In genomic region chr5:135024956-135025729, GRCh38 we compare ENCODE assay signal across 1 cellular context.
A peak's percentile ranks its signal among the peaks of the same experiment; 100 is the strongest.
TF ChIP-seq lines count a peak whose summit lies in the region.

No MANE protein-coding gene starts in this region.

TF ChIP-seq in K562, 482 proteins besides CTCF, POLR2A, EP300 and RAD21 (continued from another document):
- no peak for TF ChIP-seq ZNF639 (CRISPR knock-in tag; conservative IDR thresholded peaks at IDR 0.05 in 1 of 2, IDR thresholded peaks at IDR 0.05 in 1 of 2)
- TF ChIP-seq ATF7 (IDR thresholded peaks at IDR 0.05), result peak; percentile 39; the same call in 1 of the 2 replicates
- no peak for TF ChIP-seq RBBP5 (IDR thresholded peaks at IDR 0.05; ENCODE audit: borderline replicate concordance, insufficient read depth, low read length, poor library complexity, severe bottlenecking)
- no peak for TF ChIP-seq NCOA2 (IDR thresholded peaks at IDR 0.05; ENCODE audit: partially characterized antibody in 2 of 2)
- no peak for TF ChIP-seq GABPA (tag; conservative IDR thresholded peaks at IDR 0.05; ENCODE audit: low read depth)
- TF ChIP-seq CBX3 (IDR thresholded peaks at IDR 0.05; ENCODE audit: borderline replicate concordance in 1 of 2, low read length in 2 of 2), result no peak
- no peak for TF ChIP-seq MAFG (tag; conservative IDR thresholded peaks at IDR 0.05)
- TF ChIP-seq PKNOX1 (IDR thresholded peaks at IDR 0.05), result peak; percentile 98
- peak; percentile 47; the same call in 1 of the 2 replicates for TF ChIP-seq CREM (IDR thresholded peaks at IDR 0.05; ENCODE audit: low read depth)
- 0 out of 2 replicates have a peak, but pooled peaks have one; percentile 31 for TF ChIP-seq POLR2G (IDR thresholded peaks at IDR 0.05; ENCODE audit: low read depth, low read length)
- TF ChIP-seq ASH1L (IDR thresholded peaks at IDR 0.05; ENCODE audit: borderline replicate concordance, low read depth, partially characterized antibody), result no peak
- no peak for TF ChIP-seq ZNF57 (CRISPR knock-in tag; IDR thresholded peaks at IDR 0.05)
- TF ChIP-seq ZSCAN29 (IDR thresholded peaks at IDR 0.05), result no peak
- TF ChIP-seq MAFK (IDR thresholded peaks at IDR 0.05; ENCODE audit: low read length), result no peak
- TF ChIP-seq ZNF592 (IDR thresholded peaks at IDR 0.05), result no peak
- TF ChIP-seq BRD9 (IDR thresholded peaks at IDR 0.05; ENCODE audit: low read depth, partially characterized antibody), result no peak
- TF ChIP-seq FOXA1 (IDR thresholded peaks at IDR 0.05; ENCODE audit: borderline replicate concordance), result no peak
- TF ChIP-seq RBM17 (IDR thresholded peaks at IDR 0.05; ENCODE audit: borderline replicate concordance, low read depth, low read length), result no peak
- no peak for TF ChIP-seq CREBBP (IDR thresholded peaks at IDR 0.05; ENCODE audit: low read depth, low read length)
- TF ChIP-seq ZFX (CRISPR knock-in tag; IDR thresholded peaks at IDR 0.05), result 0 out of 2 replicates have a peak, but pooled peaks have one; percentile 17
- no peak for TF ChIP-seq SREBF2 (CRISPR knock-in tag; IDR thresholded peaks at IDR 0.05)
- TF ChIP-seq SRSF9 (IDR thresholded peaks at IDR 0.05; ENCODE audit: borderline replicate concordance, low read depth, low read length), result no peak
- TF ChIP-seq POLR3G (IDR thresholded peaks at IDR 0.05; ENCODE audit: extremely low read depth, insufficient read length, insufficient replicate concordance), result no peak
- TF ChIP-seq HDAC2 (IDR thresholded peaks at IDR 0.05), result no peak
- TF ChIP-seq POLR3A (IDR thresholded peaks at IDR 0.05; ENCODE audit: borderline replicate concordance, extremely low read depth, insufficient read depth, insufficient read length), result no peak
- no peak for TF ChIP-seq KAT7 (CRISPR knock-in tag; IDR thresholded peaks at IDR 0.05; ENCODE audit: borderline replicate concordance)
- TF ChIP-seq E2F4 (CRISPR knock-in tag; IDR thresholded peaks at IDR 0.05; ENCODE audit: low read depth), result no peak
- TF ChIP-seq NFE2 (IDR thresholded peaks at IDR 0.05; ENCODE audit: low read depth), result 0 out of 2 replicates have a peak, but pooled peaks have one; percentile 30
- TF ChIP-seq SP1 (CRISPR knock-in tag; IDR thresholded peaks at IDR 0.05), result no peak
- no peak for TF ChIP-seq BRD4 (IDR thresholded peaks at IDR 0.05)
- no peak for TF ChIP-seq GABPB1 (CRISPR knock-in tag; IDR thresholded peaks at IDR 0.05)
- TF ChIP-seq JUN (IDR thresholded peaks at IDR 0.05; ENCODE audit: borderline replicate concordance, low read depth, low read length), result 0 out of 2 replicates have a peak, but pooled peaks have one; percentile 33
- TF ChIP-seq JUN (CRISPR knock-in tag; IDR thresholded peaks at IDR 0.05; ENCODE audit: borderline replicate concordance), result no peak
- no peak for TF ChIP-seq SMARCA4 (IDR thresholded peaks at IDR 0.05)
- TF ChIP-seq JUND (IDR thresholded peaks at IDR 0.05; ENCODE audit: borderline replicate concordance, low read depth, low read length), result peak; percentile 87
- TF ChIP-seq JUND (tag; IDR thresholded peaks at IDR 0.05; ENCODE audit: borderline replicate concordance, low read depth, low read length), result peak; percentile 82
- TF ChIP-seq ARID3A (IDR thresholded peaks at IDR 0.05; ENCODE audit: borderline replicate concordance, low read depth, low read length), result no peak
- TF ChIP-seq ZNF217 (CRISPR knock-in tag; IDR thresholded peaks at IDR 0.05), result no peak
- no peak for TF ChIP-seq NR4A1 (CRISPR knock-in tag; IDR thresholded peaks at IDR 0.05)
- TF ChIP-seq NR4A1 (tag; IDR thresholded peaks at IDR 0.05), result no peak
- no peak for TF ChIP-seq HES1 (IDR thresholded peaks at IDR 0.05; ENCODE audit: low read depth)
- no peak for TF ChIP-seq ZNF175 (CRISPR knock-in tag; IDR thresholded peaks at IDR 0.05; ENCODE audit: low read depth)
- no peak for TF ChIP-seq PYGO2 (tag; IDR thresholded peaks at IDR 0.05)
- no peak for TF ChIP-seq SPI1 (IDR thresholded peaks at IDR 0.05; ENCODE audit: borderline replicate concordance, low read depth, low read length)
- TF ChIP-seq BRF2 (IDR thresholded peaks at IDR 0.05; ENCODE audit: borderline replicate concordance, insufficient read depth, insufficient read length), result no peak
TF ChIP-seq in K562: peak in this region for 12.
